Comparison of ENCODE assay signal across 16 cellular contexts in genomic region chr19:14552008-14552364, GRCh38. TPM values are rescaled to one million over a fixed set of nuclear protein-coding genes. Genes with fewer than 3 reads are reported as not detected.
DNase-seq lines count a peak whose midpoint lies in the region; ATAC-seq and TF ChIP-seq lines count a peak whose summit lies in the region.
"Not testable (repeated sequence)": the region's sequence is repeated elsewhere in the genome, so short reads cannot be mapped to it uniquely, and the experiment has no call there.
"Had no signal": no experiment of that assay in that cellular context is flagged by ENCODE, and none has a peak within 500 bp of the region (broad histone marks: within the 10 kb centered on the region; RNA-seq: fewer than 3 reads in every experiment).

No MANE protein-coding gene starts in this region.

- not testable (repeated sequence) for H3K36me3 ChIP-seq in CD8-positive, alpha-beta T cell (ENCODE audit: insufficient read depth, low read length); hepatocyte (replicated peaks; ENCODE audit: insufficient read depth, low read depth); smooth muscle cell (ENCODE audit: low read depth)
- peaks cover 21% of the 10 kb centered on the region for H3K36me3 ChIP-seq in adipocyte (ENCODE audit: control insufficient read depth, insufficient read depth, low read length, severe bottlenecking)

- not testable (repeated sequence) for TF ChIP-seq CTCF in CD8-positive, alpha-beta T cell (IDR thresholded peaks at IDR 0.05); hepatocyte (IDR thresholded peaks at IDR 0.05; ENCODE audit: poor library complexity); natural killer cell (IDR thresholded peaks at IDR 0.05); smooth muscle cell (IDR thresholded peaks at IDR 0.05; ENCODE audit: borderline replicate concordance, insufficient read depth, poor library complexity, severe bottlenecking)

- not testable (repeated sequence) for H4K20me1 ChIP-seq in hepatocyte (ENCODE audit: insufficient read depth, poor library complexity, severe bottlenecking)
- H4K20me1 ChIP-seq in smooth muscle cell (ENCODE audit: low read depth) = peaks cover 26% of the 10 kb centered on the region

- H3K4me2 ChIP-seq in hepatocyte = peak overlapping the region; percentile 44
- not testable (repeated sequence) for H3K4me2 ChIP-seq in smooth muscle cell

- ATAC-seq in CD8-positive, alpha-beta T cell; T-cell (replicated peaks in 1 of 4); natural killer cell: not testable (repeated sequence)

- H3K36me3 Mint-ChIP-seq in CD8-positive, alpha-beta T cell = peaks cover 32% of the 10 kb centered on the region
- H3K36me3 Mint-ChIP-seq in T-cell, natural killer cell: not testable (repeated sequence)
- H3K36me3 Mint-ChIP-seq in activated T-cell treated with anti-CD3 and anti-CD28 coated beads, Interleukin-2, amount 50 U/mL, for 24 hours (ENCODE audit: low read depth) = peaks cover 29% of the 10 kb centered on the region

- H3K27me3 ChIP-seq in CD8-positive, alpha-beta T cell (ENCODE audit: insufficient read depth, low read length); adipocyte (replicated peaks; ENCODE audit: control insufficient read depth, insufficient read depth, low read length); hepatocyte; smooth muscle cell (ENCODE audit: low read depth): not testable (repeated sequence)

- not testable (repeated sequence) for DNase-seq in CD8-positive, alpha-beta T cell; T-cell; activated T-cell treated with anti-CD3 and anti-CD28 coated beads, Interleukin-2, amount 50 U/mL, for 24 hours; adipocyte (ENCODE audit: low read depth); hepatocyte (ENCODE audit: low spot score); natural killer cell; smooth muscle cell (lab: John Stamatoyannopoulos, UW; ENCODE audit: unreplicated experiment)

- not testable (repeated sequence) for H3K4me3 ChIP-seq in CD8-positive, alpha-beta T cell (ENCODE audit: low read depth, low read length); adipocyte (ENCODE audit: low read length); hepatocyte; smooth muscle cell

- peaks cover 56% of the 10 kb centered on the region for H3K4me1 Mint-ChIP-seq in CD8-positive, alpha-beta T cell (ENCODE audit: low read depth)
- peaks cover 59 to 60% (median 59%) of the 10 kb centered on the region in 3 donors for H3K4me1 Mint-ChIP-seq in T-cell
- H3K4me1 Mint-ChIP-seq in activated T-cell treated with anti-CD3 and anti-CD28 coated beads, Interleukin-2, amount 50 U/mL, for 24 hours (ENCODE audit: low read depth) = peaks cover 56% of the 10 kb centered on the region
- H3K4me1 Mint-ChIP-seq in natural killer cell = peaks cover 23 to 42% of the 10 kb centered on the region in 2 donors

- CTCF ChIA-PET in CD8-positive, alpha-beta T cell (lab: Charles Lee) = interaction anchor here (0.6 to 5.1 kb wide), 19 partner anchors 10 to 137 kb away, joined by 3 to 49 read pairs (median 4); partner anchors contain the start of gene TECR
- CTCF ChIA-PET in T-cell (lab: Charles Lee) = interaction anchor here (0.6 to 1.7 kb wide), 6 partner anchors 10 to 55 kb away, joined by 3 to 22 read pairs (median 4); partner anchors contain the start of gene DNAJB1 (in 1 of the 2)

- H3K27ac ChIP-seq in CD8-positive, alpha-beta T cell (ENCODE audit: low read depth, low read length) = peak overlapping the region; percentile 33
- peak overlapping the region; percentile 64 for H3K27ac ChIP-seq in hepatocyte
- H3K27ac ChIP-seq in smooth muscle cell (ENCODE audit: low read depth) = peak overlapping the region; percentile 17

- not testable (repeated sequence) for H3F3A ChIP-seq in smooth muscle cell (ENCODE audit: low read depth)

- not testable (repeated sequence) for H2AFZ ChIP-seq in hepatocyte; smooth muscle cell (ENCODE audit: low read depth)

- WGBS in hepatocyte (ENCODE audit: low lambda C conversion rate, missing lambda C conversion rate) = 86% methylated on average over 7 of the region's 8 CpGs
- 88% methylated on average over 7 of the region's 8 CpGs for WGBS in smooth muscle cell (ENCODE audit: low lambda C conversion rate)

- intact Hi-C loops in CD8-positive, alpha-beta T cell (cut with DNase I, micrococcal nuclease); natural killer cell (cut with micrococcal nuclease): not testable (repeated sequence)

- peak overlapping the region; percentile 32 for H3K4me3 Mint-ChIP-seq in CD8-positive, alpha-beta T cell
- H3K4me3 Mint-ChIP-seq in T-cell = peak overlapping the region in 1 of 3 donors; percentile 69
- H3K4me3 Mint-ChIP-seq in activated T-cell treated with anti-CD3 and anti-CD28 coated beads, Interleukin-2, amount 50 U/mL, for 24 hours = not testable (repeated sequence)
- peak overlapping the region; percentile 74 for H3K4me3 Mint-ChIP-seq in natural killer cell

- not testable (repeated sequence) for H3K9me3 Mint-ChIP-seq in CD8-positive, alpha-beta T cell; T-cell; activated T-cell treated with anti-CD3 and anti-CD28 coated beads, Interleukin-2, amount 50 U/mL, for 24 hours; natural killer cell

- peak overlapping the region; percentile 51 for H3K9ac ChIP-seq in adipocyte (ENCODE audit: low read length)
- H3K9ac ChIP-seq in smooth muscle cell (ENCODE audit: low read depth) = not testable (repeated sequence)

- H3K4me1 ChIP-seq in CD8-positive, alpha-beta T cell (ENCODE audit: insufficient read depth, low read length) = peaks cover 54% of the 10 kb centered on the region
- peaks cover 28% of the 10 kb centered on the region for H3K4me1 ChIP-seq in adipocyte (ENCODE audit: control insufficient read depth, insufficient read depth, low read length)
- H3K4me1 ChIP-seq in hepatocyte (ENCODE audit: insufficient read depth) = peaks cover 39% of the 10 kb centered on the region
- not testable (repeated sequence) for H3K4me1 ChIP-seq in smooth muscle cell (ENCODE audit: low read depth)

- not testable (repeated sequence) for H3K9me2 ChIP-seq in hepatocyte (replicated peaks; ENCODE audit: insufficient read depth)

- H3K9me3 ChIP-seq in CD8-positive, alpha-beta T cell (ENCODE audit: low read length); adipocyte (ENCODE audit: control insufficient read depth, low read length); hepatocyte (ENCODE audit: low read depth); smooth muscle cell (replicated peaks; ENCODE audit: low read depth): not testable (repeated sequence)

- H3K79me2 ChIP-seq in hepatocyte = peaks cover 82% of the 10 kb centered on the region
- not testable (repeated sequence) for H3K79me2 ChIP-seq in smooth muscle cell (ENCODE audit: low read depth)

- H3K27me3 Mint-ChIP-seq in CD8-positive, alpha-beta T cell (ENCODE audit: low read depth); T-cell; activated T-cell treated with anti-CD3 and anti-CD28 coated beads, Interleukin-2, amount 50 U/mL, for 24 hours; natural killer cell (ENCODE audit: low read depth in 2 of 2): not testable (repeated sequence)

- H3K27ac Mint-ChIP-seq in CD8-positive, alpha-beta T cell = peak overlapping the region; percentile 89
- peak overlapping the region; percentile 88 to 92 for H3K27ac Mint-ChIP-seq in T-cell
- peak overlapping the region; percentile 78 for H3K27ac Mint-ChIP-seq in activated T-cell treated with anti-CD3 and anti-CD28 coated beads, Interleukin-2, amount 50 U/mL, for 24 hours
- peak overlapping the region; percentile 75 to 86 for H3K27ac Mint-ChIP-seq in natural killer cell

- POLR2A ChIA-PET in CD8-positive, alpha-beta T cell (lab: Charles Lee) = interaction anchor here (1.0 to 2.5 kb wide), 6 partner anchors 11 to 56 kb away, joined by 3 to 16 read pairs (median 4); partner anchors contain the start of genes DNAJB1 and GIPC1
- POLR2A ChIA-PET in T-cell (lab: Charles Lee) = not testable (repeated sequence)

RNA-seq across cellular contexts. Expression of gene NDUFB7, which starts 19.9 kb away (rescaled TPM):
- 10 to 100 TPM; 27.8 to 34.3 TPM for total RNA-seq in CD8-positive, alpha-beta T cell
- total RNA-seq in T-cell (100 to 1,000 TPM in 1 of 5 donors, 10 to 100 TPM in 4; 47.9 to 112 (median 90.4) TPM), hepatocyte (201 and 226 TPM in 2 replicates), natural killer cell (100 to 1,000 TPM in 2 of 3 donors, 10 to 100 TPM in 1; 97.1 to 120 (median 108) TPM), smooth muscle cell (238 and 316 TPM in 2 replicates)
- polyA plus RNA-seq in hepatocyte (354 and 442 TPM in 2 replicates), smooth muscle cell (346 and 361 TPM in 2 replicates)

RNA-seq across cellular contexts. Expression of gene TECR, which starts 22.6 kb away (rescaled TPM):
- total RNA-seq in CD8-positive, alpha-beta T cell = 100 to 1,000 TPM; 300 to 325 TPM
- total RNA-seq in T-cell (100 to 1,000 TPM; 137 to 207 (median 171) TPM), hepatocyte (65.3 and 102 TPM in 2 replicates), natural killer cell (100 to 1,000 TPM; 123 to 158 (median 131) TPM), smooth muscle cell (80.6 and 86.1 TPM in 2 replicates)
- polyA plus RNA-seq in hepatocyte (366 and 370 TPM in 2 replicates), smooth muscle cell (216 and 252 TPM in 2 replicates)

RNA-seq across cellular contexts. Expression of gene CLEC17A, which starts 30.9 kb away (rescaled TPM):
- total RNA-seq in CD8-positive, alpha-beta T cell = under 1 TPM in 1 of 2 experiments, not detected in 1; 0.35 TPM
- total RNA-seq in T-cell (1 to 10 TPM in 3 of 5 donors, under 1 TPM in 2; 0.40 to 5.2 (median 1.1) TPM), hepatocyte (not detected in 2 replicates), natural killer cell (1 to 10 TPM in 1 of 3 donors, under 1 TPM in 2; 0.18 to 1.5 (median 0.45) TPM), smooth muscle cell (not detected in 2 replicates)
- polyA plus RNA-seq in hepatocyte (not detected in 2 replicates), smooth muscle cell (not detected in 2 replicates)
- total RNA-seq: cardiac septum, Daoy, H9, K562, MCF 10A, neural crest cell, right cardiac atrium, WTC11 had no signal
- polyA plus RNA-seq: keratinocyte, right cardiac atrium had no signal

RNA-seq across cellular contexts. Expression of gene DNAJB1, which starts 33.8 kb away (rescaled TPM):
- 100 to 1,000 TPM; 963 to 995 TPM for total RNA-seq in CD8-positive, alpha-beta T cell
- total RNA-seq in T-cell (100 to 1,000 TPM; 158 to 575 (median 165) TPM), hepatocyte (104 and 112 TPM in 2 replicates), natural killer cell (100 to 1,000 TPM; 148 to 238 (median 192) TPM), smooth muscle cell (96.1 and 114 TPM in 2 replicates)
- polyA plus RNA-seq in hepatocyte (179 and 185 TPM in 2 replicates), smooth muscle cell (152 and 175 TPM in 2 replicates)

RNA-seq across cellular contexts. Expression of gene GIPC1, which starts 56.1 kb away (rescaled TPM):
- total RNA-seq in CD8-positive, alpha-beta T cell = 10 to 100 TPM; 15.6 to 16.0 TPM
- total RNA-seq in T-cell (10 to 100 TPM; 27.5 to 44.4 (median 35.4) TPM), hepatocyte (102 and 127 TPM in 2 replicates), natural killer cell (10 to 100 TPM; 25.3 to 34.5 (median 31.4) TPM), smooth muscle cell (73.0 and 81.8 TPM in 2 replicates)
- polyA plus RNA-seq in hepatocyte (186 and 201 TPM in 2 replicates), smooth muscle cell (142 and 178 TPM in 2 replicates)
